11 cellular contexts compared by ENCODE assay signal in genomic region chr7:22667562-22668239, GRCh38. TPM values are rescaled to one million over a fixed set of nuclear protein-coding genes. Genes with fewer than 3 reads are reported as not detected.
DNase-seq lines count a peak whose midpoint lies in the region; ATAC-seq, FAIRE-seq and TF ChIP-seq lines count a peak whose summit lies in the region.
"Had no signal": no experiment of that assay in that cellular context is flagged by ENCODE, and none has a peak within 500 bp of the region (broad histone marks: within the 10 kb centered on the region; RNA-seq: fewer than 3 reads in every experiment).

No MANE protein-coding gene starts in this region.

- H3K27ac Mint-ChIP-seq in progenitor cell of endocrine pancreas = peak overlapping the region; percentile 84
- no peak overlapping the region for H3K27ac Mint-ChIP-seq in glutamatergic neuron (ENCODE audit: unreplicated experiment)
- H3K27ac Mint-ChIP-seq: activated naive CD8-positive, alpha-beta T cell had no signal

- peak; percentile 80 for ATAC-seq in PC-3
- ATAC-seq in GM18861 (IDR thresholded peaks at IDR 0.05; ENCODE audit: unreplicated experiment) = no peak

- H3K4me1 Mint-ChIP-seq in progenitor cell of endocrine pancreas (ENCODE audit: low read depth) (peaks cover 13% of the 10 kb centered on the region), glutamatergic neuron (ENCODE audit: low read depth, unreplicated experiment) (no peaks in the 10 kb centered on the region)

- no peak overlapping the region for H2AFZ ChIP-seq in PC-3 (ENCODE audit: low read length)
- H2AFZ ChIP-seq in endothelial cell of umbilical vein (ENCODE audit: low read depth, low read length) = no peak overlapping the region

- no peaks in the 10 kb centered on the region for H3K27me3 Mint-ChIP-seq in progenitor cell of endocrine pancreas
- no peaks in the 10 kb centered on the region for H3K27me3 Mint-ChIP-seq in glutamatergic neuron (ENCODE audit: unreplicated experiment)

- CTCF ChIA-PET in PC-3 (lab: Charles Lee) = interaction anchor here (0.5 to 1.9 kb wide), 7 partner anchors 59 to 784 kb away, joined by 3 to 13 read pairs (median 3); partner anchors contain the start of gene IL6
- CTCF ChIA-PET in endothelial cell of umbilical vein (lab: Charles Lee) = interaction anchor here (0.9 to 2.4 kb wide), 7 partner anchors 10 to 115 kb away, joined by 3 to 24 read pairs (median 3); partner anchors contain the start of gene IL6

- H3K36me3 Mint-ChIP-seq in progenitor cell of endocrine pancreas (ENCODE audit: insufficient read depth) (no peaks in the 10 kb centered on the region), glutamatergic neuron (ENCODE audit: unreplicated experiment) (no peaks in the 10 kb centered on the region)
- H3K36me3 Mint-ChIP-seq: activated naive CD8-positive, alpha-beta T cell had no signal

- intact Hi-C loops in PC-3 (cut with micrococcal nuclease) (loop anchor here (1.0 to 2.0 kb wide), 4 partner anchors 51 to 106 kb away; no protein-coding TSS in a partner anchor), endothelial cell of umbilical vein (cut with micrococcal nuclease) (loop anchor here (1.0 to 10.0 kb wide), 3 partner anchors 8 to 223 kb away; no protein-coding TSS in a partner anchor), tibial artery (cut with DNase I; ENCODE audit: low total_unique reads) (loop anchor here (5.0 kb wide), 1 partner anchor 540 kb away; no protein-coding TSS in a partner anchor)

- H3K9me2 ChIP-seq in PC-3 (replicated peaks; ENCODE audit: low read length) = no peaks in the 10 kb centered on the region

- H3K27ac ChIP-seq in PC-3 (ENCODE audit: low read length) (peak overlapping the region; percentile 99), endothelial cell of umbilical vein (ENCODE audit: insufficient read depth, low read depth, low read length) (peak overlapping the region; percentile 76), tibial artery (no peak overlapping the region)

- FAIRE-seq in endothelial cell of umbilical vein (lab: Jason Lieb, UNC) = peak; percentile 89

- no peaks in the 10 kb centered on the region for H3K9me1 ChIP-seq in endothelial cell of umbilical vein (replicated peaks; ENCODE audit: control insufficient read depth, extremely low read depth, insufficient read depth, low read length)

- dilution Hi-C loops in endothelial cell of umbilical vein (cut with MboI; ENCODE audit: extremely low pct_ligation_motif_present, low sequenced_read_pairs) = no loop called here

- no peaks in the 10 kb centered on the region for H3K27me3 ChIP-seq in PC-3 (ENCODE audit: low read length)
- H3K27me3 ChIP-seq in endothelial cell of umbilical vein (ENCODE audit: control insufficient read depth in 2 of 2, insufficient read depth in 2 of 2, low read length in 2 of 2) = no peaks in the 10 kb centered on the region
- H3K27me3 ChIP-seq in tibial artery = no peaks in the 10 kb centered on the region

- H3K36me3 ChIP-seq in PC-3 (ENCODE audit: low read depth, low read length) (no peaks in the 10 kb centered on the region), endothelial cell of umbilical vein (ENCODE audit: control insufficient read depth in 2 of 2, extremely low read depth in 1 of 2, insufficient read depth in 2 of 2, low read length in 2 of 2) (no peaks in the 10 kb centered on the region), tibial artery (no peaks in the 10 kb centered on the region)

- peak; percentile 27 for DNase-seq in NCI-H146 (lab: John Stamatoyannopoulos, UW)
- no peak for DNase-seq in NCI-H146 treated with DMSO at 0.1 percent for 48 hours (lab: John Stamatoyannopoulos, UW; ENCODE audit: unreplicated experiment)
- peak; percentile 93 for DNase-seq in PC-3
- peak; percentile 83 for DNase-seq in endothelial cell of umbilical vein (ENCODE audit: low read depth, low spot score)
- DNase-seq in progenitor cell of endocrine pancreas (ENCODE audit: low spot score, unreplicated experiment) = no peak
- DNase-seq in tibial artery = no peak
- DNase-seq in glutamatergic neuron = no peak
- DNase-seq: NCI-H2227 treated with DMSO at 0.1 percent for 48 hours had no signal

- peaks cover 6% of the 10 kb centered on the region for H3F3A ChIP-seq in PC-3 (ENCODE audit: low read length, unreplicated experiment)

- H3K79me2 ChIP-seq in PC-3 (ENCODE audit: low read length) (no peaks in the 10 kb centered on the region), endothelial cell of umbilical vein (ENCODE audit: control insufficient read depth, insufficient read depth, low read length) (no peaks in the 10 kb centered on the region)

- POLR2A ChIA-PET in PC-3 (lab: Charles Lee; ENCODE audit: unreplicated experiment) (interaction anchor here (0.6 to 0.9 kb wide), 3 partner anchors 11 to 59 kb away, joined by 3 to 4 read pairs (median 4); no protein-coding TSS in a partner anchor), endothelial cell of umbilical vein (lab: Charles Lee) (no interaction called here)

- H3K9me3 Mint-ChIP-seq in progenitor cell of endocrine pancreas (ENCODE audit: low read depth) = no peaks in the 10 kb centered on the region
- H3K9me3 Mint-ChIP-seq in glutamatergic neuron (ENCODE audit: unreplicated experiment) = no peaks in the 10 kb centered on the region

- peak overlapping the region; percentile 20; the same call in 1 of the 2 replicates for H3K4me3 ChIP-seq in PC-3 (ENCODE audit: low read length)
- no peak overlapping the region for H3K4me3 ChIP-seq in endothelial cell of umbilical vein (replicated peaks in 1 of 3; ENCODE audit: insufficient read depth in 1 of 3, low read depth in 1 of 3, low read length in 3 of 3)
- H3K4me3 ChIP-seq in tibial artery = no peak overlapping the region

- peak overlapping the region; percentile 93 for H3K9ac ChIP-seq in PC-3 (ENCODE audit: low read length)
- peak overlapping the region; percentile 51 for H3K9ac ChIP-seq in endothelial cell of umbilical vein (replicated peaks; ENCODE audit: extremely low read depth, insufficient read depth, low read length)

- H3K4me1 ChIP-seq in PC-3 (ENCODE audit: insufficient read depth, low read length) = peaks cover 55% of the 10 kb centered on the region
- H3K4me1 ChIP-seq in endothelial cell of umbilical vein (ENCODE audit: control insufficient read depth, extremely low read depth, insufficient read depth, low read length) = peaks cover 67% of the 10 kb centered on the region
- H3K4me1 ChIP-seq in tibial artery = no peaks in the 10 kb centered on the region

- H3K4me2 ChIP-seq in PC-3 (ENCODE audit: low read length) (peak overlapping the region; percentile 60), endothelial cell of umbilical vein (ENCODE audit: insufficient read depth, low read length) (peak overlapping the region; percentile 59)

- TF ChIP-seq CTCF in PC-3 (conservative IDR thresholded peaks at IDR 0.05; ENCODE audit: low read depth, low read length) (no peak), endothelial cell of umbilical vein (IDR thresholded peaks at IDR 0.05; ENCODE audit: extremely low read depth in 1 of 2, insufficient read depth in 1 of 2, low read depth in 1 of 2, low read length in 2 of 2) (no peak), progenitor cell of endocrine pancreas (IDR thresholded peaks at IDR 0.05; ENCODE audit: unreplicated experiment) (no peak), tibial artery (IDR thresholded peaks at IDR 0.05) (no peak), glutamatergic neuron (IDR thresholded peaks at IDR 0.05; ENCODE audit: partially characterized antibody, unreplicated experiment) (no peak)

- H3K4me3 Mint-ChIP-seq in progenitor cell of endocrine pancreas (ENCODE audit: low read depth) (no peak overlapping the region), glutamatergic neuron (ENCODE audit: unreplicated experiment) (no peak overlapping the region)
- H3K4me3 Mint-ChIP-seq: activated naive CD8-positive, alpha-beta T cell had no signal

- no peak for TF ChIP-seq POLR2A in endothelial cell of umbilical vein (IDR thresholded peaks at IDR 0.05; ENCODE audit: low read depth, low read length)

- BruUV-seq in PC-3 (replicated peaks; lab: Mats Ljungman, UMichigan) (no TSS peak), endothelial cell of umbilical vein (replicated peaks; lab: Mats Ljungman, UMichigan) (no TSS peak)

- H3K9me3 ChIP-seq in PC-3 (ENCODE audit: low read length) = no peaks in the 10 kb centered on the region
- no peaks in the 10 kb centered on the region for H3K9me3 ChIP-seq in endothelial cell of umbilical vein (replicated peaks; ENCODE audit: control insufficient read depth, insufficient read depth, low read length)
- no peaks in the 10 kb centered on the region for H3K9me3 ChIP-seq in tibial artery

- H4K20me1 ChIP-seq in PC-3 (ENCODE audit: low read length) (no peaks in the 10 kb centered on the region), endothelial cell of umbilical vein (replicated peaks; ENCODE audit: control insufficient read depth, extremely low read depth, insufficient read depth, low read length) (no peaks in the 10 kb centered on the region)

TF ChIP-seq in endothelial cell of umbilical vein, 7 proteins besides CTCF, POLR2A, EP300 and RAD21:
- no peak for TF ChIP-seq EZH2 (IDR thresholded peaks at IDR 0.05; ENCODE audit: borderline replicate concordance, low read depth, low read length, severe bottlenecking)
- TF ChIP-seq MYC (IDR thresholded peaks at IDR 0.05; ENCODE audit: low read depth, low read length) = no peak
- TF ChIP-seq MAX (IDR thresholded peaks at IDR 0.05; ENCODE audit: insufficient read depth, insufficient read length) = no peak
- peak; percentile 30 for TF ChIP-seq JUN (IDR thresholded peaks at IDR 0.05; ENCODE audit: borderline replicate concordance, insufficient read depth, insufficient read length, low read depth)
- peak; percentile 39 for TF ChIP-seq POLR2AphosphoS5 (IDR thresholded peaks at IDR 0.05; ENCODE audit: insufficient read depth, low read depth, low read length)
- TF ChIP-seq FOS (IDR thresholded peaks at IDR 0.05; ENCODE audit: borderline replicate concordance, insufficient read depth, low read length) = peak; percentile 68
- peak; percentile 95 for TF ChIP-seq GATA2 (IDR thresholded peaks at IDR 0.05; ENCODE audit: insufficient read depth, insufficient read length, low read depth, low read length)

RNA-seq across cellular contexts. Expression of gene IL6, which starts 59.3 kb away (rescaled TPM):
- total RNA-seq in PC-3 (2014; rRNA removed) (110 and 113 TPM in 2 replicates), endothelial cell of umbilical vein (9.4 and 11.0 TPM in 2 replicates), progenitor cell of endocrine pancreas (not detected in 2 replicates), glutamatergic neuron (ENCODE audit: unreplicated experiment) (not detected)
- 12.0 and 16.5 TPM in 2 replicates for polyA plus RNA-seq in endothelial cell of umbilical vein
- 37.9 and 46.7 TPM in 2 replicates for polyA plus RNA-seq in endothelial cell of umbilical vein (2011; cell fraction: cytosol; rRNA removed)
- 94.3 and 96.8 TPM in 2 replicates for polyA plus RNA-seq in endothelial cell of umbilical vein (2011; cell fraction: nucleus; rRNA removed)
- polyA plus RNA-seq in endothelial cell of umbilical vein (2012) = 44.7 and 75.0 TPM in 2 replicates
- polyA minus RNA-seq in endothelial cell of umbilical vein = 11.7 and 12.6 TPM in 2 replicates
- polyA minus RNA-seq in endothelial cell of umbilical vein (2011; cell fraction: cytosol; rRNA and poly(A)+ RNA removed) = 8.5 TPM
- 34.2 and 34.3 TPM in 2 replicates for polyA minus RNA-seq in endothelial cell of umbilical vein (2011; cell fraction: nucleus; rRNA and poly(A)+ RNA removed)
- total RNA-seq: A673 had no signal

Comparison
In these comparisons a context has a peak if more than half of its experiments do, and no peak if none do; other contexts are left out.
1. DNase-seq: peak in NCI-H146 (single experiment), PC-3 (single experiment) and endothelial cell of umbilical vein (single experiment); none in NCI-H146 treated with DMSO at 0.1 percent for 48 hours (single experiment), progenitor cell of endocrine pancreas (single experiment), tibial artery (0 of 2) and glutamatergic neuron (single experiment).
2. H3K27ac ChIP-seq: peak in PC-3 (single experiment) and endothelial cell of umbilical vein (single experiment); none in tibial artery (0 of 2).